ENCODE assay signal across 28 cellular contexts in the genomic region with DNA sequence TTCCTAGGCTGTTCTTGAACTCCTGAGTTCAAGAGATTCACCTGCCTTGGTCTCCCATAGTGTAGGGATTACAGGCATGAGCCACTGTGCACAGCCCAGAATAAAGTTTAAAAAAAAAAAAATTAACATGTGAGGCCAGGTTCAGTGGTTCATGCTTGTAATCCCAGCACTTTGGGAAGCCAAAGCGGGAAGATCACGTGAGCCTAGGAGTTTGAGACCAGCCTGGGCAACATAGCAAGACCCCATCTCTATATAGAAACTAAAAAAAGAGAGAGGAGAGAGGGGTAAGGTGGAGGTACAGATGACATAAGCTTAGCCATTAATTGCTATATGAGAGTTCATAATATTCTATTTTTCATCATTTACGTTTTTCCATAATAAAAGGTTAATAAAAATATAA.
"Had no signal": no experiment of that assay in that cellular context is flagged by ENCODE, and none has a peak within 500 bp of the region (broad histone marks: within the 10 kb centered on the region; RNA-seq: fewer than 3 reads in every experiment).

No MANE protein-coding gene starts in this region.

- H3K9me3 ChIP-seq: left ventricle myocardium inferior, neutrophil, right atrium auricular region, stomach, testis, thyroid gland, transverse colon, upper lobe of left lung, vagina had no signal

- H3K4me2 ChIP-seq: neural progenitor cell had no signal

- H3K9ac ChIP-seq: neural progenitor cell, parathyroid adenoma had no signal

- H2AFZ ChIP-seq: neural progenitor cell, parathyroid adenoma had no signal

- DNase-seq: islet precursor cell; left ventricle myocardium inferior; mesendoderm; naive B cell; natural killer cell; nephron progenitor cell; occipital lobe; stimulated activated CD4-positive, alpha-beta T cell treated with anti-CD3 and anti-CD28 coated beads, Interleukin-12 subunit alpha, Interleukin-12 subunit beta, amount 100 ng/mL, for 4 hours; stimulated activated CD4-positive, alpha-beta T cell treated with anti-CD3 and anti-CD28 coated beads, Interleukin-15, amount 100 ng/mL, for 24 hours; stimulated activated CD4-positive, alpha-beta T cell treated with anti-CD3 and anti-CD28 coated beads, Interleukin-2, amount 100 ng/mL, for 24 hours; stimulated activated CD4-positive, alpha-beta T cell treated with anti-CD3 and anti-CD28 coated beads, Interleukin-4, amount 100 ng/mL, for 1 hour; stimulated activated naive B cell treated with anti-CD40 and anti-IgM and Interleukin-4, amounts not matched to agents 10 μg/mL and 1 μg/mL and 100 μg/mL, for 72 hours; stimulated activated naive CD8-positive, alpha-beta T cell treated with anti-CD3 and anti-CD28 coated beads, Interleukin-15, Interleukin-2, amounts not matched to agents 100 U/mL and 50 U/mL, for 24 hours; stomach; testis; thyroid gland; transverse colon; upper lobe of left lung had no signal

- ATAC-seq: natural killer cell; sciatic nerve; stimulated activated naive B cell treated with anti-CD40 and anti-IgM and Interleukin-4, amounts not matched to agents 10 μg/mL and 1 μg/mL and 100 μg/mL, for 72 hours; stimulated activated naive CD8-positive, alpha-beta T cell treated with anti-CD3 and anti-CD28 coated beads, Interleukin-15, Interleukin-2, amounts not matched to agents 100 U/mL and 50 U/mL, for 24 hours had no signal

- H3K27ac ChIP-seq: left ventricle myocardium inferior, neural progenitor cell, neutrophil, parathyroid adenoma, right atrium auricular region, skin epidermis, stomach, testis, thyroid gland, transverse colon, upper lobe of left lung, vagina had no signal

- H3K9me3 Mint-ChIP-seq: natural killer cell had no signal

- H3K27ac Mint-ChIP-seq: mesothelial cell of epicardium; nephron progenitor cell; neural progenitor cell; progenitor cell of endocrine pancreas; stimulated activated naive B cell treated with anti-CD40 and anti-IgM and Interleukin-4, amounts not matched to agents 10 μg/mL and 1 μg/mL and 100 μg/mL, for 72 hours had no signal

- H3K27me3 Mint-ChIP-seq: naive B cell; progenitor cell of endocrine pancreas; stimulated activated naive B cell treated with anti-CD40 and anti-IgM and Interleukin-4, amounts not matched to agents 10 μg/mL and 1 μg/mL and 100 μg/mL, for 72 hours had no signal

- H3K4me3 Mint-ChIP-seq: mesothelial cell of epicardium; natural killer cell; nephron progenitor cell; neural progenitor cell; stimulated activated naive B cell treated with anti-CD40 and anti-IgM and Interleukin-4, amounts not matched to agents 10 μg/mL and 1 μg/mL and 100 μg/mL, for 72 hours had no signal

- H3K36me3 Mint-ChIP-seq: naive B cell, natural killer cell had no signal

- H3K27me3 ChIP-seq: neural progenitor cell, neutrophil, right atrium auricular region, stomach, testis, thyroid gland, transverse colon, upper lobe of left lung, vagina had no signal

- H3K4me3 ChIP-seq: left ventricle myocardium inferior, lung, neural progenitor cell, right atrium auricular region, skin epidermis, stomach, testis, thyroid gland, transverse colon, upper lobe of left lung, vagina had no signal

- H3K36me3 ChIP-seq: left ventricle myocardium inferior, neural progenitor cell, neutrophil, right atrium auricular region, stomach, thyroid gland, transverse colon, upper lobe of left lung, vagina had no signal
